ENCODE assay signal across 14 cellular contexts in the genomic region with DNA sequence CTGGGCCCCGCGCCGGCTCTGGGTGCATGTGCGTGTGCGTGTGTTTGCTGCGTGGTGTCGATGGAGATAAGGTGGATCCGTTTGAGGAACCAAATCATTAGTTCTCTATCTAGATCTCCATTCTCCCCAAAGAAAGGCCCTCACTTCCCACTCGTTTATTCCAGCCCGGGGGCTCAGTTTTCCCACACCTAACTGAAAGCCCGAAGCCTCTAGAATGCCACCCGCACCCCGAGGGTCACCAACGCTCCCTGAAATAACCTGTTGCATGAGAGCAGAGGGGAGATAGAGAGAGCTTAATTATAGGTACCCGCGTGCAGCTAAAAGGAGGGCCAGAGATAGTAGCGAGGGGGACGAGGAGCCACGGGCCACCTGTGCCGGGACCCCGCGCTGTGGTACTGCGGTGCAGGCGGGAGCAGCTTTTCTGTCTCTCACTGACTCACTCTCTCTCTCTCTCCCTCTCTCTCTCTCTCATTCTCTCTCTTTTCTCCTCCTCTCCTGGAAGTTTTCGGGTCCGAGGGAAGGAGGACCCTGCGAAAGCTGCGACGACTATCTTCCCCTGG. TPM values are rescaled to one million over a fixed set of nuclear protein-coding genes. Genes with fewer than 3 reads are reported as not detected.
A peak's percentile ranks its signal among the peaks of the same experiment; 100 is the strongest.
DNase-seq lines count a peak whose midpoint lies in the region; ATAC-seq and TF ChIP-seq lines count a peak whose summit lies in the region.
"Had no signal": no experiment of that assay in that cellular context is flagged by ENCODE, and none has a peak within 500 bp of the region (broad histone marks: within the 10 kb centered on the region; RNA-seq: fewer than 3 reads in every experiment).

No MANE protein-coding gene starts in this region.

- peak; percentile 49 for DNase-seq in GM13977 (ENCODE audit: low spot score)
- DNase-seq in activated CD8-positive, alpha-beta T cell treated with anti-CD3 and anti-CD28 coated beads, Interleukin-2, amount 10 ng/mL, durations not matched to agents 7 days and 5 days: no peak
- no peak for DNase-seq in mesendoderm
- no peak for DNase-seq in DMS 273 (lab: John Stamatoyannopoulos, UW; ENCODE audit: unreplicated experiment)
- DNase-seq in Right ventricle myocardium inferior (ENCODE audit: missing footprints): no peak
- DNase-seq: activated CD4-positive, CD25-positive, alpha-beta regulatory T cell treated with anti-CD3 and anti-CD28 coated beads, Interleukin-2, amount 50 U/mL, for 72 hours; COR-L47; esophagus squamous epithelium; PC-9; stimulated activated naive CD4-positive, alpha-beta T cell treated with Interleukin-2 at 50 U/mL for 16 hours had no signal

- H4K5ac ChIP-seq in mesendoderm (ENCODE audit: low read length): no peak overlapping the region

- no peak overlapping the region for H2BK15ac ChIP-seq in mesendoderm (replicated peaks; ENCODE audit: low read depth)

- H3K79me2 ChIP-seq in mesendoderm (ENCODE audit: control insufficient read depth, insufficient read depth, low read length): no peaks in the 10 kb centered on the region

- H3K27me3 Mint-ChIP-seq in activated CD8-positive, alpha-beta T cell treated with anti-CD3 and anti-CD28 coated beads, Interleukin-2, amount 10 ng/mL, durations not matched to agents 7 days and 5 days (ENCODE audit: low read depth): peaks cover 87% of the 10 kb centered on the region

- ATAC-seq in activated CD8-positive, alpha-beta T cell treated with anti-CD3 and anti-CD28 coated beads, Interleukin-2, amount 10 ng/mL, durations not matched to agents 7 days and 5 days: no peak
- ATAC-seq in HG03139 (IDR thresholded peaks at IDR 0.05; ENCODE audit: unreplicated experiment) (no peak), GM18517 (IDR thresholded peaks at IDR 0.05; ENCODE audit: unreplicated experiment) (no peak), Right ventricle myocardium inferior (no peak)
- ATAC-seq: GM12878 had no signal

- H3K9ac ChIP-seq in BLaER1 (no peak overlapping the region), mesendoderm (ENCODE audit: low read length) (peak overlapping the region; percentile 32)

- H3K4me2 ChIP-seq in BLaER1 (no peak overlapping the region), mesendoderm (ENCODE audit: low read length) (peak overlapping the region; percentile 74)
- H3K4me2 ChIP-seq: PC-9 had no signal

- peak overlapping the region; percentile 60 for H3K27ac Mint-ChIP-seq in activated CD8-positive, alpha-beta T cell treated with anti-CD3 and anti-CD28 coated beads, Interleukin-2, amount 10 ng/mL, durations not matched to agents 7 days and 5 days

- H3K27ac ChIP-seq in BLaER1 (no peak overlapping the region), mesendoderm (ENCODE audit: low read depth, low read length) (no peak overlapping the region)
- H3K27ac ChIP-seq: esophagus squamous epithelium, PC-9 had no signal

- no peaks in the 10 kb centered on the region for H3K9me3 Mint-ChIP-seq in activated CD8-positive, alpha-beta T cell treated with anti-CD3 and anti-CD28 coated beads, Interleukin-2, amount 10 ng/mL, durations not matched to agents 7 days and 5 days (ENCODE audit: insufficient read depth)

- no peak overlapping the region for H3K23ac ChIP-seq in mesendoderm (ENCODE audit: low read length)

- POLR2A ChIA-PET in activated CD8-positive, alpha-beta T cell treated with anti-CD3 and anti-CD28 coated beads, Interleukin-2, amount 10 ng/mL, durations not matched to agents 7 days and 5 days (lab: Charles Lee): no interaction called here

- intact Hi-C loops in Right ventricle myocardium inferior (cut with DNase I): loop anchor here (10.0 kb wide), 1 partner anchor 48 kb away; a partner anchor contains a TSS

- peaks cover 69% of the 10 kb centered on the region for H3K9me3 ChIP-seq in BLaER1
- H3K9me3 ChIP-seq: esophagus squamous epithelium had no signal

- no peak overlapping the region for H2AK5ac ChIP-seq in mesendoderm (ENCODE audit: low read length)

- no peaks in the 10 kb centered on the region for H3K79me1 ChIP-seq in mesendoderm (ENCODE audit: low read length)

- in situ Hi-C loops in GM13977 (cut with MboI; ENCODE audit: low pct_unique_long_range_greater_than_20kb, low sequenced_read_pairs, unreplicated experiment): no loop called here

- peaks cover 11% of the 10 kb centered on the region; the same call in 1 of the 2 replicates for H3K4me1 ChIP-seq in BLaER1
- H3K4me1 ChIP-seq in mesendoderm (ENCODE audit: control insufficient read depth, low read depth, low read length): no peaks in the 10 kb centered on the region

- no peak overlapping the region for H4K8ac ChIP-seq in mesendoderm (ENCODE audit: low read depth, low read length)

- peaks cover 46% of the 10 kb centered on the region for H4K20me1 ChIP-seq in BLaER1

- H3K18ac ChIP-seq in mesendoderm (ENCODE audit: low read length): no peak overlapping the region

- peaks cover 33% of the 10 kb centered on the region for H3K4me1 Mint-ChIP-seq in activated CD8-positive, alpha-beta T cell treated with anti-CD3 and anti-CD28 coated beads, Interleukin-2, amount 10 ng/mL, durations not matched to agents 7 days and 5 days (ENCODE audit: low read depth)

- peaks cover 100% of the 10 kb centered on the region for H3K27me3 ChIP-seq in BLaER1
- H3K27me3 ChIP-seq in mesendoderm (ENCODE audit: insufficient read depth, low read length, poor library complexity): peaks cover 89% of the 10 kb centered on the region

- no peak overlapping the region for H2BK120ac ChIP-seq in mesendoderm (ENCODE audit: low read depth, low read length)

- no peak overlapping the region for H3K56ac ChIP-seq in mesendoderm (ENCODE audit: low read length)

- WGBS in mesendoderm (ENCODE audit: extremely low coverage, insufficient coverage, low lambda C conversion rate): no CpG with 5 or more reads among the region's 29 CpGs

- no peak overlapping the region for H2BK5ac ChIP-seq in mesendoderm (ENCODE audit: low read length)

- CTCF ChIA-PET in activated CD8-positive, alpha-beta T cell treated with anti-CD3 and anti-CD28 coated beads, Interleukin-2, amount 10 ng/mL, durations not matched to agents 7 days and 5 days (lab: Charles Lee): interaction anchor here (1.4 kb wide), 1 partner anchor 9 kb away, joined by 3 read pairs; no protein-coding TSS in a partner anchor

- H3K36me3 ChIP-seq in BLaER1 (no peaks in the 10 kb centered on the region), mesendoderm (ENCODE audit: control insufficient read depth, insufficient read depth, low read length) (no peaks in the 10 kb centered on the region)
- H3K36me3 ChIP-seq: esophagus squamous epithelium had no signal

- peaks cover 8% of the 10 kb centered on the region for H3K36me3 Mint-ChIP-seq in activated CD8-positive, alpha-beta T cell treated with anti-CD3 and anti-CD28 coated beads, Interleukin-2, amount 10 ng/mL, durations not matched to agents 7 days and 5 days (ENCODE audit: low read depth)

- H3K4me3 ChIP-seq in BLaER1 (peak overlapping the region; percentile 38; the same call in 1 of the 2 replicates), mesendoderm (ENCODE audit: low read length) (peak overlapping the region; percentile 12)
- H3K4me3 ChIP-seq: GM12878, PC-9 had no signal

- H3K4ac ChIP-seq in mesendoderm (ENCODE audit: low read depth, low read length): no peak overlapping the region

- H3K4me3 Mint-ChIP-seq in activated CD8-positive, alpha-beta T cell treated with anti-CD3 and anti-CD28 coated beads, Interleukin-2, amount 10 ng/mL, durations not matched to agents 7 days and 5 days: peak overlapping the region; percentile 45

- no peak for TF ChIP-seq CTCF in GM13977 (IDR thresholded peaks at IDR 0.05; ENCODE audit: extremely low read depth, insufficient read depth, missing control alignments)

RNA-seq across cellular contexts. Expression of a gene that starts 0.6 kb away (rescaled TPM):
- not detected for total RNA-seq in activated CD8-positive, alpha-beta T cell treated with anti-CD3 and anti-CD28 coated beads, Interleukin-2, amount 10 ng/mL, durations not matched to agents 7 days and 5 days
- polyA plus RNA-seq in mesendoderm (2013, experiment 1 of 2): 0.55 TPM
- 0.60 TPM for polyA plus RNA-seq in mesendoderm (2013, experiment 2 of 2)
- total RNA-seq in Right ventricle myocardium inferior: not detected
- total RNA-seq: esophagus squamous epithelium, GM12878, PC-9 had no signal
- polyA plus RNA-seq: GM12878 had no signal

RNA-seq across cellular contexts. Expression of a gene that starts 43.6 kb away (rescaled TPM):
- not detected for total RNA-seq in activated CD8-positive, alpha-beta T cell treated with anti-CD3 and anti-CD28 coated beads, Interleukin-2, amount 10 ng/mL, durations not matched to agents 7 days and 5 days
- polyA plus RNA-seq in mesendoderm (2013, experiment 1 of 2): 0.17 TPM
- polyA plus RNA-seq in mesendoderm (2013, experiment 2 of 2): not detected
- 0.89 TPM for total RNA-seq in Right ventricle myocardium inferior
- total RNA-seq: esophagus squamous epithelium, GM12878, PC-9 had no signal
- polyA plus RNA-seq: GM12878 had no signal
